Comparison of ENCODE assay signal across 8 cellular contexts in the genomic region with DNA sequence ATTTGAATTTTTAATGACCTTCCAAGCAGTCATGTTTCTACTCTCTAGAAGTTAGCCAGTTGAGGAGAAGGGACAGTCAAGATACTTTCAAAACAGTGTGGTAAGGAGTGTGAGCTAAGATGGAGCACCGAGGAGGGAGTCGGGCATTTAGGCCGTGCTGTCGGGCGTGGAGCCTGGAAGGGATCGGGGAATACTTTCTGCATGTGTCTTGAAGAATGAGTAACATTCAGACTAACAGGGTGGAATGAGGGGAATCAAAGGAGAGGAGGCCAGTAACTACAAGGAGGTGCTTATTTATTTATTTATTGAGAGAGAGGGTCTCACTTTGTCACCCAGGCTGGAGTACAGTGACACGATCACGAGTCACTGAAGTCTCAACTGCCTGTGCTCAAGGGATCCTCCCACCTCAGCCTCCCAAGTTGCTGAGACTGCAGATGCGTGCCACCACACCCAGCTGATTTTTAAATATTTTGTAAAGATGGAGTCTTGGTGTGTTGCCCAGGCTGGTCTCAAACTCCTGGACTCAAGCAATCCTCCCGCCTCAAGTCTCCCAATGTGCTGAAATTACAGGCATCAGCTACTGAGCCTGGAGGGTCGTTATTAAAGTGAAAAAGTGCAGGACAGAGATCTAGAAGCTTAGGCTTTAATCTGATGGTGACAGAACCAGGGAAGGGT. TPM values are rescaled to one million over a fixed set of nuclear protein-coding genes. Genes with fewer than 3 reads are reported as not detected.
DNase-seq lines count a peak whose midpoint lies in the region; TF ChIP-seq lines count a peak whose summit lies in the region.
"Not testable (repeated sequence)": the region's sequence is repeated elsewhere in the genome, so short reads cannot be mapped to it uniquely, and the experiment has no call there.

No MANE protein-coding gene starts in this region.

- not testable (repeated sequence) for TF ChIP-seq POLR2A in vagina (IDR thresholded peaks at IDR 0.05)

- H3K9ac ChIP-seq in iPS-15b (ENCODE audit: low read depth, low read length), result not testable (repeated sequence)

- H3K36me3 ChIP-seq in iPS-15b (ENCODE audit: control insufficient read depth, insufficient read depth, low read length); osteoblast (ENCODE audit: insufficient read depth, low read length); vagina: not testable (repeated sequence)

- peak; percentile 30 for DNase-seq in Daoy (ENCODE audit: low read depth)
- DNase-seq in LoVo (ENCODE audit: low spot score), result peak; percentile 12
- peak; percentile 55 for DNase-seq in amniotic epithelial cell (ENCODE audit: low read depth)
- not testable (repeated sequence) for DNase-seq in endothelial cell (ENCODE audit: low spot score); osteoblast (ENCODE audit: insufficient read length, low spot score, missing footprints); vagina (ENCODE audit: extremely low spot score in 2 of 2)

- peak overlapping the region; percentile 94 for H3K4me3 Mint-ChIP-seq in endothelial cell (ENCODE audit: unreplicated experiment)

- peak overlapping the region; percentile 46 for H3K27ac Mint-ChIP-seq in endothelial cell (ENCODE audit: unreplicated experiment)

- H3K4me3 ChIP-seq in iPS-15b (ENCODE audit: low read depth, low read length), result peak overlapping the region; percentile 85
- peak overlapping the region; percentile 95 for H3K4me3 ChIP-seq in osteoblast (ENCODE audit: insufficient read depth, low read length)
- peak overlapping the region; percentile 77 to 94 for H3K4me3 ChIP-seq in vagina

- not testable (repeated sequence) for H3K9me3 Mint-ChIP-seq in endothelial cell (ENCODE audit: unreplicated experiment)

- not testable (repeated sequence) for H3K4me1 ChIP-seq in iPS-15b (ENCODE audit: control insufficient read depth, insufficient read depth, low read length); osteoblast (ENCODE audit: insufficient read depth, low read length)
- peaks cover 19% of the 10 kb centered on the region for H3K4me1 ChIP-seq in vagina

- not testable (repeated sequence) for TF ChIP-seq CTCF in VCaP (conservative IDR thresholded peaks at IDR 0.05); endothelial cell (IDR thresholded peaks at IDR 0.05; ENCODE audit: unreplicated experiment); osteoblast (IDR thresholded peaks at IDR 0.05; ENCODE audit: extremely low read depth, low read depth, low read length); vagina (IDR thresholded peaks at IDR 0.05)

- H2AFZ ChIP-seq in osteoblast (ENCODE audit: low read length), result not testable (repeated sequence)

- not testable (repeated sequence) for H3K9me3 ChIP-seq in iPS-15b (ENCODE audit: control insufficient read depth, insufficient read depth, low read length); osteoblast (ENCODE audit: low read depth, low read length); vagina

- not testable (repeated sequence) for H4K20me1 ChIP-seq in osteoblast (ENCODE audit: insufficient read depth, low read length)

- intact Hi-C loops in vagina (cut with DNase I), result loop anchor here (2.0 kb wide), 1 partner anchor 27 kb away; the partner anchor contains the start of gene KCTD7

- not testable (repeated sequence) for H3K4me1 Mint-ChIP-seq in endothelial cell (ENCODE audit: unreplicated experiment)

- H3K4me2 ChIP-seq in osteoblast (ENCODE audit: insufficient read depth, low read length), result peak overlapping the region; percentile 74

- H3K27ac ChIP-seq in VCaP (peak overlapping the region; percentile 96), osteoblast (ENCODE audit: low read depth, low read length) (peak overlapping the region; percentile 98), vagina (peak overlapping the region; percentile 97)

- not testable (repeated sequence) for H3K36me3 Mint-ChIP-seq in endothelial cell (ENCODE audit: low read depth, unreplicated experiment)

- H3K79me2 ChIP-seq in osteoblast (ENCODE audit: insufficient read depth, low read length), result peaks cover 55% of the 10 kb centered on the region

- not testable (repeated sequence) for H3K27me3 ChIP-seq in iPS-15b (ENCODE audit: control insufficient read depth, insufficient read depth, low read length); osteoblast (ENCODE audit: insufficient read depth, low read length); vagina

- H3K27me3 Mint-ChIP-seq in endothelial cell (ENCODE audit: unreplicated experiment), result peaks cover 19% of the 10 kb centered on the region

RNA-seq across cellular contexts. Expression of gene KCTD7, which starts 27.3 kb away (rescaled TPM):
- total RNA-seq in Daoy (2014; rRNA removed; shearing (Covaris generic)), result 9.0 and 10.7 TPM in 2 replicates
- total RNA-seq in endothelial cell (ENCODE audit: unreplicated experiment) (14.6 TPM), osteoblast (14.8 and 17.7 TPM in 2 replicates), vagina (20.6 TPM)
